8 cellular contexts compared by ENCODE assay signal in genomic region chrX:79413009-79413408, GRCh38. TPM values are rescaled to one million over a fixed set of nuclear protein-coding genes. Genes with fewer than 3 reads are reported as not detected.
DNase-seq lines count a peak whose midpoint lies in the region; TF ChIP-seq lines count a peak whose summit lies in the region.

No MANE protein-coding gene starts in this region.

- intact Hi-C loops in posterior vena cava (cut with DNase I), result no loop called here

- peak; percentile 49 for TF ChIP-seq CTCF in epithelial cell of proximal tubule (conservative IDR thresholded peaks at IDR 0.05; ENCODE audit: low read depth, low read length)

- H3K4me3 ChIP-seq in epithelial cell of proximal tubule (ENCODE audit: low read depth, low read length), result peak overlapping the region; percentile 37

- DNase-seq in SIG-M5 treated with dmso at 0.1 percent for 504 hours (lab: John Stamatoyannopoulos, UW; ENCODE audit: unreplicated experiment) (peak; percentile 23), SIG-M5 (lab: John Stamatoyannopoulos, UW) (no peak), RPMI7951 (ENCODE audit: low read depth) (peak; percentile 15), epithelial cell of proximal tubule (ENCODE audit: low read depth) (no peak), renal cortical epithelial cell (ENCODE audit: low read depth) (peak; percentile 54), A172 (ENCODE audit: low spot score) (no peak), posterior vena cava (ENCODE audit: low spot score) (no peak), NCI-H2107 treated with DMSO at 0.1 percent for 48 hours (lab: John Stamatoyannopoulos, UW; ENCODE audit: unreplicated experiment) (no peak)

RNA-seq across cellular contexts. Expression of gene ITM2A, which starts 45.9 kb away (rescaled TPM):
- total RNA-seq in RPMI7951 (2014; rRNA removed; shearing (Covaris generic)), result 0.12 TPM in 1 of 2 replicates, not detected in the other
- total RNA-seq in epithelial cell of proximal tubule (0.72 and 6.3 TPM in 2 replicates), renal cortical epithelial cell (1.6 and 7.6 TPM in 2 replicates), posterior vena cava (100 to 1,000 TPM in 1 of 2 donors, 10 to 100 TPM in 1; 67.0 to 129 TPM)
- total RNA-seq in A172 (2014; rRNA removed; shearing (Covaris generic)), result not detected in 2 replicates

Comparison
In these comparisons a context has a peak if more than half of its experiments do, and no peak if none do; other contexts are left out.
1. DNase-seq: peak in SIG-M5 treated with dmso at 0.1 percent for 504 hours (single experiment), RPMI7951 (single experiment) and renal cortical epithelial cell (single experiment); none in SIG-M5 (single experiment), epithelial cell of proximal tubule (single experiment), A172 (single experiment), posterior vena cava (single experiment) and NCI-H2107 treated with DMSO at 0.1 percent for 48 hours (single experiment).